ENCODE assay signal across 9 cellular contexts in genomic region chr2:238425505-238425978, GRCh38. TPM values are rescaled to one million over a fixed set of nuclear protein-coding genes. Genes with fewer than 3 reads are reported as not detected.
DNase-seq lines count a peak whose midpoint lies in the region; ATAC-seq and TF ChIP-seq lines count a peak whose summit lies in the region.
"Had no signal": no experiment of that assay in that cellular context is flagged by ENCODE, and none has a peak within 500 bp of the region (broad histone marks: within the 10 kb centered on the region; RNA-seq: fewer than 3 reads in every experiment).

No MANE protein-coding gene starts in this region.

- H3K27ac ChIP-seq in heart left ventricle (peak overlapping the region in 4 of 12 donors; percentile 92 to 97 (median 93)), transverse colon (peak overlapping the region in 2 of 4 donors; percentile 91 to 94)

- H3K36me3 ChIP-seq in heart left ventricle (peaks cover 0 to 7% (median 0%) of the 10 kb centered on the region in 9 donors), kidney epithelial cell (ENCODE audit: control insufficient read depth, insufficient read depth, low read length) (no peaks in the 10 kb centered on the region), transverse colon (no peaks in the 10 kb centered on the region)

- no peak for TF ChIP-seq POLR2A in heart left ventricle (IDR thresholded peaks at IDR 0.05)
- no peak for TF ChIP-seq POLR2A in transverse colon (IDR thresholded peaks at IDR 0.05)

- no peak for TF ChIP-seq EP300 in transverse colon (IDR thresholded peaks at IDR 0.05; ENCODE audit: low read depth)

- in situ Hi-C loops in transverse colon (cut with MboI; ENCODE audit: low pct_ligation_motif_present in 1 of 4, low pct_unique_long_range_greater_than_20kb in 1 of 4, low sequenced_read_pairs in 3 of 4): no loop called here

- peaks cover 0 to 35% (median 4%) of the 10 kb centered on the region in 9 donors for H3K27me3 ChIP-seq in heart left ventricle
- H3K27me3 ChIP-seq in kidney epithelial cell (ENCODE audit: control insufficient read depth, insufficient read depth, low read length): no peaks in the 10 kb centered on the region
- H3K27me3 ChIP-seq in transverse colon: no peaks in the 10 kb centered on the region

- intact Hi-C loops in heart left ventricle (cut with DNase I) (no loop called here), cardiac septum (cut with DNase I) (no loop called here), transverse colon (cut with DNase I; ENCODE audit: low total_unique reads) (no loop called here)

- ATAC-seq in heart left ventricle (no peak), GM21717 (IDR thresholded peaks at IDR 0.05; ENCODE audit: unreplicated experiment) (no peak)

- TF ChIP-seq CTCF in heart left ventricle (IDR thresholded peaks at IDR 0.05) (no peak), WI38 (IDR thresholded peaks at IDR 0.05; ENCODE audit: low read depth, low read length) (no peak), kidney epithelial cell (IDR thresholded peaks at IDR 0.05; ENCODE audit: insufficient read depth, low read length, poor library complexity, severe bottlenecking) (no peak), transverse colon (IDR thresholded peaks at IDR 0.05) (no peak)

- H3K4me1 ChIP-seq in heart left ventricle (peaks cover 0 to 48% (median 30%) of the 10 kb centered on the region in 12 donors), transverse colon (peaks cover 6 to 23% (median 15%) of the 10 kb centered on the region in 4 donors)

- 50 to 64% (median 58%) methylated on average over 9 to 16 of the region's 16 CpGs for WGBS in heart left ventricle, 4 donors
- whole genome bisulfite sequencing in transverse colon (ENCODE audit: low coverage in 1 of 2), 2 donors: 50 to 67% methylated on average over 5 to 16 of the region's 16 CpGs

- H3K9me3 ChIP-seq in heart left ventricle: peaks cover 0 to 8% (median 0%) of the 10 kb centered on the region in 12 donors
- H3K9me3 ChIP-seq in transverse colon: no peaks in the 10 kb centered on the region

- H3K4me3 ChIP-seq in heart left ventricle (peak overlapping the region in 9 of 12 donors; percentile 68 to 98 (median 90)), WI38 (ENCODE audit: low read depth, low read length) (peak overlapping the region; percentile 97), kidney epithelial cell (ENCODE audit: low read depth, low read length) (peak overlapping the region; percentile 76), transverse colon (peak overlapping the region in 3 of 4 donors; percentile 85 to 90 (median 87))

- no peak for DNase-seq in heart left ventricle
- no peak for DNase-seq in cardiac septum (ENCODE audit: low spot score)
- no peak for DNase-seq in kidney epithelial cell (ENCODE audit: low read depth)
- DNase-seq in transverse colon: peak; percentile 45
- no peak for DNase-seq in DMS114 treated with DMSO at 0.1 percent for 48 hours (lab: John Stamatoyannopoulos, UW; ENCODE audit: unreplicated experiment)
- DNase-seq in iPS-NIHi11 (ENCODE audit: low spot score): no peak
- DNase-seq: stimulated activated CD4-positive, alpha-beta T cell treated with anti-CD3 and anti-CD28 coated beads, Interleukin-4, amount 100 ng/mL, for 1 hour had no signal

RNA-seq across cellular contexts. Expression of gene ASB1, which starts 1.2 kb away (rescaled TPM):
- 10 to 100 TPM; 32.9 to 53.4 (median 46.7) TPM for total RNA-seq in heart left ventricle
- 10 to 100 TPM; 31.8 to 57.5 TPM for polyA plus RNA-seq in heart left ventricle
- 54.8 TPM for total RNA-seq in cardiac septum
- 23.0 and 44.9 TPM in 2 replicates for total RNA-seq in kidney epithelial cell
- 10 to 100 TPM in 3 of 4 donors, 1 to 10 TPM in 1; 9.4 to 48.3 (median 17.2) TPM for total RNA-seq in transverse colon
